ENCODE assay signal across 2 cellular contexts in genomic region chr6:164076216-164076615, GRCh38.
TF ChIP-seq lines count a peak whose summit lies in the region.

No MANE protein-coding gene starts in this region.

TF ChIP-seq in K562, 482 proteins besides CTCF, POLR2A, EP300 and RAD21:
- TF ChIP-seq HMBOX1 (IDR thresholded peaks at IDR 0.05), result peak; percentile 88

TF ChIP-seq in H1, 55 proteins besides CTCF, POLR2A, EP300 and RAD21:
- TF ChIP-seq BRCA1 (IDR thresholded peaks at IDR 0.05; ENCODE audit: low read depth, low read length), result peak; percentile 70
